Comparison of ENCODE assay signal across 8 cellular contexts in genomic region chr2:231037202-231037730, GRCh38. TPM values are rescaled to one million over a fixed set of nuclear protein-coding genes. Genes with fewer than 3 reads are reported as not detected.
A peak's percentile ranks its signal among the peaks of the same experiment; 100 is the strongest.
DNase-seq lines count a peak whose midpoint lies in the region; ATAC-seq and TF ChIP-seq lines count a peak whose summit lies in the region.

C2orf72 (plus strand) TSS chr2:231037523; CDS start chr2:231037566, 43 bp downstream.

- no peak for ATAC-seq in heart right ventricle
- peak; percentile 9 to 48 (median 29) for ATAC-seq in right lobe of liver
- ATAC-seq in HG02970 (IDR thresholded peaks at IDR 0.05; ENCODE audit: low FRiP score, unreplicated experiment), result no peak

- no peak within 1 kb of the TSS for H3K27ac ChIP-seq in left ventricle myocardium inferior (replicated peaks)
- no peak within 1 kb of the TSS for H3K27ac ChIP-seq in heart right ventricle
- peak within 1 kb of the TSS; percentile 59 to 89 (median 77) for H3K27ac ChIP-seq in right lobe of liver
- H3K27ac ChIP-seq in urinary bladder (ENCODE audit: low read depth), result no peak within 1 kb of the TSS

- H3K4me1 ChIP-seq in left ventricle myocardium inferior, result peaks cover 5% of the 10 kb centered on the region
- H3K4me1 ChIP-seq in heart right ventricle, result peaks cover 0 to 3% (median 0%) of the 10 kb centered on the region in 9 donors
- peaks cover 0 to 67% (median 22%) of the 10 kb centered on the region in 4 donors for H3K4me1 ChIP-seq in right lobe of liver
- peaks cover 2% of the 10 kb centered on the region for H3K4me1 ChIP-seq in urinary bladder (ENCODE audit: insufficient read depth)

- no peak for TF ChIP-seq CTCF in left ventricle myocardium inferior (IDR thresholded peaks at IDR 0.05; ENCODE audit: borderline replicate concordance)
- TF ChIP-seq CTCF in heart right ventricle (IDR thresholded peaks at IDR 0.05), result no peak
- no peak for TF ChIP-seq CTCF in right lobe of liver (IDR thresholded peaks at IDR 0.05)

- intact Hi-C loops in left ventricle myocardium inferior (cut with micrococcal nuclease) (no loop called here), heart right ventricle (cut with DNase I) (no loop called here), right lobe of liver (cut with DNase I) (no loop called here)

- 1 to 2% methylated on average over 46 to 61 of the region's 61 CpGs for WGBS in heart right ventricle, 2 donors
- WGBS in right lobe of liver (ENCODE audit: insufficient coverage, low coverage, low lambda C conversion rate, missing lambda C conversion rate), result 1% methylated on average over 14 of the region's 61 CpGs
- 1% methylated on average over 61 of the region's 61 CpGs for WGBS in urinary bladder

- no peaks in the 10 kb centered on the region for H3K9me3 ChIP-seq in left ventricle myocardium inferior (replicated peaks)
- no peaks in the 10 kb centered on the region for H3K9me3 ChIP-seq in heart right ventricle
- no peaks in the 10 kb centered on the region for H3K9me3 ChIP-seq in right lobe of liver

- H3K27me3 ChIP-seq in left ventricle myocardium inferior (ENCODE audit: low read depth), result peaks cover 95% of the 10 kb centered on the region
- H3K27me3 ChIP-seq in heart right ventricle, result peaks cover 11 to 94% (median 82%) of the 10 kb centered on the region in 7 donors
- no peaks in the 10 kb centered on the region for H3K27me3 ChIP-seq in right lobe of liver

- H3K36me3 ChIP-seq in left ventricle myocardium inferior, result no peaks in the 10 kb centered on the region
- no peaks in the 10 kb centered on the region for H3K36me3 ChIP-seq in heart right ventricle
- peaks cover 0 to 14% (median 4%) of the 10 kb centered on the region in 4 donors for H3K36me3 ChIP-seq in right lobe of liver
- H3K36me3 ChIP-seq in urinary bladder (ENCODE audit: insufficient read depth), result no peaks in the 10 kb centered on the region

- H3K4me3 ChIP-seq in left ventricle myocardium inferior, result peak within 1 kb of the TSS; percentile 49
- peak within 1 kb of the TSS in 3 of 10 donors; percentile 19 to 27 (median 23) for H3K4me3 ChIP-seq in heart right ventricle
- peak within 1 kb of the TSS; percentile 62 to 91 (median 84) for H3K4me3 ChIP-seq in right lobe of liver
- peak within 1 kb of the TSS; percentile 65 for H3K4me3 ChIP-seq in urinary bladder (ENCODE audit: low read depth, low read length)

- TF ChIP-seq POLR2A in right lobe of liver (IDR thresholded peaks at IDR 0.05), result peak; percentile 73

- DNase-seq in left ventricle myocardium inferior (no peak), heart right ventricle (no peak), right lobe of liver (peak in 1 of 3 donors; percentile 58), COR-L47 (lab: John Stamatoyannopoulos, UW) (no peak), NCI-H1436 (lab: John Stamatoyannopoulos, UW) (no peak)
- DNase-seq in activated naive CD4-positive, alpha-beta T cell treated with anti-CD3 and anti-CD28 coated beads, Interleukin-2, amount 50 U/mL, for 16 hours, result peak; percentile 16

RNA-seq across cellular contexts. Expression of gene C2orf72, which starts in this region (rescaled TPM):
- 0.05 TPM for total RNA-seq in left ventricle myocardium inferior
- total RNA-seq in heart right ventricle, result under 1 TPM in 3 of 10 donors, not detected in 7; 0.06 to 0.09 (median 0.07) TPM
- polyA plus RNA-seq in heart right ventricle, result not detected
- total RNA-seq in right lobe of liver, result 100 to 1,000 TPM in 2 of 6 experiments, 10 to 100 TPM in 4; 76.0 to 167 (median 85.9) TPM
- total RNA-seq in urinary bladder, result 3.7 TPM
- polyA plus RNA-seq in urinary bladder, result 0.91 TPM

Comparison
In these comparisons a context has a peak if more than half of its experiments do, and no peak if none do; other contexts are left out.
1. RNA of gene C2orf72 (total RNA-seq): 76.0 to 167 TPM in right lobe of liver; 3.7 TPM in urinary bladder (single experiment), 0.05 TPM in left ventricle myocardium inferior (single experiment) and 0.06 to 0.09 TPM in heart right ventricle; every median in the first group is over 10 times any median in the second.
2. H3K27ac ChIP-seq: peak in right lobe of liver (3 of 3); none in left ventricle myocardium inferior (single experiment), heart right ventricle (0 of 10) and urinary bladder (single experiment).
3. ATAC-seq: peak in right lobe of liver (4 of 4); none in heart right ventricle (0 of 8) and HG02970 (single experiment).